Comparison of ENCODE assay signal across 9 cellular contexts in the genomic region with DNA sequence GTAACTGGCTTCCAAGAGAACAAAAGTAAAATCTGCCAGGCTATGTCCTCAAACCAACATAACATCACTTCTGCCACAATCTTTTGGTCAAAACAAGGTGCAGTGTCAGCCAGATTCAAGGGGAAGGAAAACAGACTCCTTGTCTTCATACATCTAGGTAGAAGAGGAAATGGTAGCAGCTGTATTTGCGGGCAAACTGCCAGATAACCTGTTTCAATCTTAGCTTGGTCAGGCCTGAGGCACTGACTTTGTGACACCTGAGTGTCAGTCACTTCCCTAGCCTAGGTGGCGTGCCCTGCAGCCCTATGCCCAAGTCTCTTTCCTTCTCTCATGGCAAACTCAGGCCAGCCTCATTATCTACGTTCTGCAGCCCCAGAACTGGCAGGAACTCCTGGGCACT.
DNase-seq lines count a peak whose midpoint lies in the region; ATAC-seq and TF ChIP-seq lines count a peak whose summit lies in the region.
"Had no signal": no experiment of that assay in that cellular context is flagged by ENCODE, and none has a peak within 500 bp of the region (broad histone marks: within the 10 kb centered on the region; RNA-seq: fewer than 3 reads in every experiment).

No MANE protein-coding gene starts in this region.

- H3K4me3 ChIP-seq in OCI-LY7 (ENCODE audit: low read depth, low read length, poor library complexity, severe bottlenecking), result no peak overlapping the region

- H3K36me3 ChIP-seq in OCI-LY7 (ENCODE audit: insufficient read depth, low read length), result no peaks in the 10 kb centered on the region

- TF ChIP-seq CTCF in OCI-LY7 (conservative IDR thresholded peaks at IDR 0.05; ENCODE audit: low read length), result peak; percentile 37

- ATAC-seq in GM18870 (IDR thresholded peaks at IDR 0.05; ENCODE audit: unreplicated experiment), result peak; percentile 73
- ATAC-seq in HG02852 (IDR thresholded peaks at IDR 0.05; ENCODE audit: unreplicated experiment), result peak; percentile 82

- BruUV-seq in OCI-LY7 (replicated peaks; lab: Mats Ljungman, UMichigan), result no TSS peak

- peaks cover 17% of the 10 kb centered on the region for H3K4me1 ChIP-seq in OCI-LY7 (ENCODE audit: insufficient read depth, low read length, poor library complexity, severe bottlenecking)

- H3K4me2 ChIP-seq in OCI-LY7 (ENCODE audit: low read length), result peak overlapping the region; percentile 30

- peak overlapping the region; percentile 57 for H2AFZ ChIP-seq in OCI-LY7 (ENCODE audit: low read length)

- H3K79me2 ChIP-seq in OCI-LY7 (ENCODE audit: insufficient read depth, low read depth, low read length), result no peaks in the 10 kb centered on the region

- CTCF ChIA-PET in OCI-LY7 (lab: Charles Lee; ENCODE audit: unreplicated experiment), result no interaction called here

- no peaks in the 10 kb centered on the region for H3K9me2 ChIP-seq in OCI-LY7 (ENCODE audit: insufficient read depth, low read length)

- peak overlapping the region; percentile 63 for H3K27ac ChIP-seq in OCI-LY7 (ENCODE audit: low read depth, low read length, poor library complexity, severe bottlenecking)

- DNase-seq in COR-L47 (lab: John Stamatoyannopoulos, UW) (peak; percentile 4), OCI-LY7 (ENCODE audit: low spot score) (peak; percentile 82), COLO829 (ENCODE audit: low spot score) (no peak), cerebellum (ENCODE audit: low spot score) (no peak), SW480 (ENCODE audit: low spot score) (no peak)
- no peak for DNase-seq in stimulated activated CD8-positive, alpha-beta memory T cell treated with anti-CD3 and anti-CD28 coated beads, Interleukin-4, amount 100 ng/mL, for 48 hours
- DNase-seq: activated naive CD4-positive, alpha-beta T cell treated with anti-CD3 and anti-CD28 coated beads, Interleukin-2, amount 50 U/mL, for 16 hours had no signal

- H3K9me3 ChIP-seq in OCI-LY7 (ENCODE audit: low read length), result peaks cover 6% of the 10 kb centered on the region; the same call in 1 of the 2 replicates

- H4K20me1 ChIP-seq in OCI-LY7 (ENCODE audit: insufficient read depth, low read length), result no peaks in the 10 kb centered on the region

- POLR2A ChIA-PET in OCI-LY7 (lab: Charles Lee), result interaction anchor here (1.2 to 1.4 kb wide), 2 partner anchors 9 to 12 kb away, joined by 3 to 5 read pairs; no protein-coding TSS in a partner anchor

- intact Hi-C loops in OCI-LY7 (cut with micrococcal nuclease; ENCODE audit: unreplicated experiment), result loop anchor here (2.0 kb wide), 1 partner anchor 145 kb away; the partner anchor contains the start of gene JADE1

Comparison
In these comparisons a context has a peak if more than half of its experiments do, and no peak if none do; other contexts are left out.
1. DNase-seq: peak in COR-L47 (single experiment) and OCI-LY7 (single experiment); none in stimulated activated CD8-positive, alpha-beta memory T cell treated with anti-CD3 and anti-CD28 coated beads, Interleukin-4, amount 100 ng/mL, for 48 hours (single experiment), COLO829 (single experiment), cerebellum (single experiment) and SW480 (single experiment).